9 cellular contexts compared by ENCODE assay signal in genomic region chr4:88822034-88822433, GRCh38.
A peak's percentile ranks its signal among the peaks of the same experiment; 100 is the strongest.
DNase-seq lines count a peak whose midpoint lies in the region; ATAC-seq and TF ChIP-seq lines count a peak whose summit lies in the region.
"Had no signal": no experiment of that assay in that cellular context is flagged by ENCODE, and none has a peak within 500 bp of the region (broad histone marks: within the 10 kb centered on the region; RNA-seq: fewer than 3 reads in every experiment).

No MANE protein-coding gene starts in this region.

- TF ChIP-seq POLR2A in right lobe of liver (IDR thresholded peaks at IDR 0.05), result no peak

- no peak for ATAC-seq in right lobe of liver

- in situ Hi-C loops in astrocyte of the spinal cord (cut with HindIII; ENCODE audit: low sequenced_read_pairs), result no loop called here

- H3K27ac Mint-ChIP-seq in T-helper 2 cell treated with Interferon-gamma antibody and Interleukin-4, amounts not matched to agents 5 μg/mL and 100 μg/mL, for 36 hours, result no peak overlapping the region

- H3K36me3 Mint-ChIP-seq in T-helper 2 cell treated with Interferon-gamma antibody and Interleukin-4, amounts not matched to agents 5 μg/mL and 100 μg/mL, for 36 hours (ENCODE audit: low read depth), result peaks cover 2% of the 10 kb centered on the region

- TF ChIP-seq CTCF in astrocyte of the spinal cord (IDR thresholded peaks at IDR 0.05; ENCODE audit: low read depth, low read length), result no peak
- TF ChIP-seq CTCF in right lobe of liver (IDR thresholded peaks at IDR 0.05), result no peak

- no peaks in the 10 kb centered on the region for H3K9me3 Mint-ChIP-seq in T-helper 2 cell treated with Interferon-gamma antibody and Interleukin-4, amounts not matched to agents 5 μg/mL and 100 μg/mL, for 36 hours

- H3K9me3 ChIP-seq in right lobe of liver, result no peaks in the 10 kb centered on the region

- 39% methylated on average over 2 of the region's 2 CpGs for WGBS in right lobe of liver (ENCODE audit: insufficient coverage, low coverage, low lambda C conversion rate, missing lambda C conversion rate)

- peak overlapping the region; percentile 98 for H3K4me3 Mint-ChIP-seq in T-helper 2 cell treated with Interferon-gamma antibody and Interleukin-4, amounts not matched to agents 5 μg/mL and 100 μg/mL, for 36 hours

- no peaks in the 10 kb centered on the region for H3K27me3 ChIP-seq in right lobe of liver

- no peak for DNase-seq in T-helper 2 cell treated with Interferon-gamma antibody and Interleukin-4, amounts not matched to agents 5 μg/mL and 100 μg/mL, for 36 hours (ENCODE audit: low spot score)
- DNase-seq in T-helper 2 cell (no peak), astrocyte of the spinal cord (ENCODE audit: low read depth, low spot score) (no peak), right lobe of liver (no peak), GM19240 (ENCODE audit: insufficient read length, low spot score) (no peak), DMS 273 (lab: John Stamatoyannopoulos, UW; ENCODE audit: unreplicated experiment) (no peak), retina (no peak)
- DNase-seq: NCI-H2081 had no signal

- intact Hi-C loops in right lobe of liver (cut with DNase I), result no loop called here

- no peaks in the 10 kb centered on the region for H3K36me3 ChIP-seq in right lobe of liver

- H3K4me3 ChIP-seq in astrocyte of the spinal cord (ENCODE audit: low read depth, low read length), result peak overlapping the region; percentile 70
- peak overlapping the region; percentile 45 to 61 (median 46) for H3K4me3 ChIP-seq in right lobe of liver

- H3K27ac ChIP-seq in right lobe of liver (peak overlapping the region; percentile 79 to 91 (median 82)), temporal lobe (ENCODE audit: low read depth, low read length) (peak overlapping the region; percentile 36)

- no peaks in the 10 kb centered on the region for H3K27me3 Mint-ChIP-seq in T-helper 2 cell treated with Interferon-gamma antibody and Interleukin-4, amounts not matched to agents 5 μg/mL and 100 μg/mL, for 36 hours (ENCODE audit: low read depth)

- peaks cover 34% of the 10 kb centered on the region for H3K4me1 Mint-ChIP-seq in T-helper 2 cell treated with Interferon-gamma antibody and Interleukin-4, amounts not matched to agents 5 μg/mL and 100 μg/mL, for 36 hours (ENCODE audit: low read depth)

- H3K4me1 ChIP-seq in right lobe of liver, result peaks cover 0 to 41% (median 0%) of the 10 kb centered on the region in 4 donors
